11 cellular contexts compared by ENCODE assay signal in genomic region chrX:66022742-66023725, GRCh38. TPM values are rescaled to one million over a fixed set of nuclear protein-coding genes. Genes with fewer than 3 reads are reported as not detected.
DNase-seq lines count a peak whose midpoint lies in the region; ATAC-seq, FAIRE-seq and TF ChIP-seq lines count a peak whose summit lies in the region.
"Had no signal": no experiment of that assay in that cellular context is flagged by ENCODE, and none has a peak within 500 bp of the region (broad histone marks: within the 10 kb centered on the region; RNA-seq: fewer than 3 reads in every experiment).

No MANE protein-coding gene starts in this region.

- FAIRE-seq in small intestine (lab: Jason Lieb, UNC), result no peak

- H3K36me3 ChIP-seq in small intestine (ENCODE audit: control insufficient read depth in 2 of 2, insufficient read depth in 2 of 2, low read length in 2 of 2), result no peaks in the 10 kb centered on the region
- H3K36me3 ChIP-seq: vagina had no signal

- H3K4me3 ChIP-seq in GM12864 (ENCODE audit: low read depth, low read length) (no peak overlapping the region), small intestine (ENCODE audit: low read depth in 1 of 2, low read length in 2 of 2) (no peak overlapping the region)
- H3K4me3 ChIP-seq: vagina had no signal

- H3K4me3 Mint-ChIP-seq in naive B cell, result peak overlapping the region in 5 of 8 donors; percentile 5 to 67 (median 20)
- no peak overlapping the region for H3K4me3 Mint-ChIP-seq in stimulated activated naive CD8-positive, alpha-beta T cell treated with anti-CD3 and anti-CD28 coated beads, Interleukin-15, amount 100 ng/mL, for 72 hours

- WGBS in small intestine, 3 donors, result 76 to 81% (median 78%) methylated on average over 8 of the region's 8 CpGs

- peak; percentile 59 for TF ChIP-seq CTCF in GM12864 (IDR thresholded peaks at IDR 0.05; ENCODE audit: low read depth, low read length, missing control alignments)

- H3K27me3 ChIP-seq in small intestine (ENCODE audit: control insufficient read depth in 2 of 2, insufficient read depth in 2 of 2, low read length in 2 of 2), result no peaks in the 10 kb centered on the region
- H3K27me3 ChIP-seq: vagina had no signal

- peaks cover 23 to 33% of the 10 kb centered on the region in 2 donors for H3K36me3 Mint-ChIP-seq in naive B cell

- no peaks in the 10 kb centered on the region for H3K4me1 ChIP-seq in small intestine (ENCODE audit: control insufficient read depth in 2 of 2, insufficient read depth in 1 of 2, low read depth in 1 of 2, low read length in 1 of 2)
- H3K4me1 ChIP-seq: vagina had no signal

- no peaks in the 10 kb centered on the region for H3K27me3 Mint-ChIP-seq in naive B cell
- H3K27me3 Mint-ChIP-seq in stimulated activated naive CD8-positive, alpha-beta T cell treated with anti-CD3 and anti-CD28 coated beads, Interleukin-15, amount 100 ng/mL, for 72 hours, result no peaks in the 10 kb centered on the region

- DNase-seq in GM12864 (ENCODE audit: low read depth) (no peak), HT1080 (ENCODE audit: low read depth) (peak; percentile 8), SKM-1 (lab: John Stamatoyannopoulos, UW; ENCODE audit: unreplicated experiment) (peak; percentile 10), naive B cell (no peak), CD1c-positive myeloid dendritic cell (ENCODE audit: extremely low spot score) (no peak), small intestine (no peak)
- DNase-seq in stimulated activated naive CD8-positive, alpha-beta T cell treated with anti-CD3 and anti-CD28 coated beads, Interleukin-15, amount 100 ng/mL, for 72 hours, result no peak
- DNase-seq: activated CD4-positive, CD25-positive, alpha-beta regulatory T cell; NCI-H1436 treated with DMSO at 0.1 percent for 48 hours had no signal

- H3K9me3 Mint-ChIP-seq in naive B cell, result peaks cover 0 to 2% (median 0%) of the 10 kb centered on the region in 7 donors
- H3K9me3 Mint-ChIP-seq in stimulated activated naive CD8-positive, alpha-beta T cell treated with anti-CD3 and anti-CD28 coated beads, Interleukin-15, amount 100 ng/mL, for 72 hours, result no peaks in the 10 kb centered on the region

- H3K9me3 ChIP-seq in small intestine (ENCODE audit: control insufficient read depth, low read depth), result no peaks in the 10 kb centered on the region
- H3K9me3 ChIP-seq: vagina had no signal

- ATAC-seq in naive B cell (ENCODE audit: low read depth in 2 of 2), result no peak
- no peak for ATAC-seq in stimulated activated naive CD8-positive, alpha-beta T cell treated with anti-CD3 and anti-CD28 coated beads, Interleukin-15, amount 100 ng/mL, for 72 hours

- peaks cover 63 to 74% (median 64%) of the 10 kb centered on the region in 3 donors for H3K4me1 Mint-ChIP-seq in naive B cell
- H3K4me1 Mint-ChIP-seq in stimulated activated naive CD8-positive, alpha-beta T cell treated with anti-CD3 and anti-CD28 coated beads, Interleukin-15, amount 100 ng/mL, for 72 hours, result peaks cover 26% of the 10 kb centered on the region

- H3K27ac ChIP-seq in small intestine (ENCODE audit: low read depth in 1 of 2, low read length in 1 of 2), result no peak overlapping the region
- H3K27ac ChIP-seq: epithelial cell of prostate, vagina had no signal

- H3K27ac Mint-ChIP-seq in naive B cell, result peak overlapping the region; percentile 19 to 93 (median 72)
- peak overlapping the region in 1 of 2 donors; percentile 80 for H3K27ac Mint-ChIP-seq in stimulated activated naive CD8-positive, alpha-beta T cell treated with anti-CD3 and anti-CD28 coated beads, Interleukin-15, amount 100 ng/mL, for 72 hours

RNA-seq across cellular contexts. Expression of gene VSIG4, which starts 16.8 kb away (rescaled TPM):
- not detected in 2 replicates for total RNA-seq in HT1080 (2014; rRNA removed; shearing (Covaris generic))
- polyA plus RNA-seq in HT1080 (2015; cell fraction: cytosol; rRNA removed), result not detected in 2 replicates
- not detected in 2 replicates for polyA plus RNA-seq in HT1080 (2015; cell fraction: nucleus; rRNA removed)
- under 1 TPM in 2 of 6 donors, not detected in 4; 0.21 to 0.40 TPM for polyA plus RNA-seq in naive B cell (ENCODE audit: low read depth in 6 of 6)
- polyA plus RNA-seq in small intestine, result 10 to 100 TPM in 2 of 3 donors, 1 to 10 TPM in 1; 5.6 to 90.1 (median 19.7) TPM

Comparison
In these comparisons a context has a peak if more than half of its experiments do, and no peak if none do; other contexts are left out.
1. DNase-seq: peak in HT1080 (single experiment) and SKM-1 (single experiment); none in GM12864 (single experiment), naive B cell (single experiment), CD1c-positive myeloid dendritic cell (single experiment), stimulated activated naive CD8-positive, alpha-beta T cell treated with anti-CD3 and anti-CD28 coated beads, Interleukin-15, amount 100 ng/mL, for 72 hours (0 of 2) and small intestine (single experiment).
2. H3K4me3 Mint-ChIP-seq: peak in naive B cell (5 of 8); none in stimulated activated naive CD8-positive, alpha-beta T cell treated with anti-CD3 and anti-CD28 coated beads, Interleukin-15, amount 100 ng/mL, for 72 hours (0 of 2).
3. RNA of gene VSIG4, which starts 16.8 kb away (polyA plus RNA-seq): 5.6 to 90.1 TPM in small intestine; 0.21 to 0.40 TPM in naive B cell; every median in the first group is over 4 times any median in the second.